ENCODE assay signal across 25 cellular contexts in the genomic region with DNA sequence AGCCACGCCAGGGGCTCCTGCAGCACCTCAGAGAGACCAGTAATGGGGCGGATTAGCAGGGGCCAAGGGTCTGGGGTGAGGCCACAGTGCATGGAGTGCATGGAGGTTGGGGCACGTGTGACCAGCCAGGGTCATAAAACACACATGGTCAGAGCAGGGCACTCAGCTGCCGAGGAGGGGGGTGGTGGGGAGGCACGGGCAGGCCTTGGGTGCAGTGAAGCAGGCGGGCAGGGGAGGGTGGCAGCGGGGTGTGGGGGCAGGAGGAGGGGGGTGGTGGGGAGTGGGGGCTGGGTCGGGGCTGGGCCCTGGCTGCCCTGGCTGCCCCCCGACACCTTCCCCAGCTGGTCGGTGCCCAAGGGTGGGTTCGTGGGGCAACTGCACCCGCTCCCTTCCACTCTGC. TPM values are rescaled to one million over a fixed set of nuclear protein-coding genes. Genes with fewer than 3 reads are reported as not detected.
"Had no signal": no experiment of that assay in that cellular context is flagged by ENCODE, and none has a peak within 500 bp of the region (broad histone marks: within the 10 kb centered on the region; RNA-seq: fewer than 3 reads in every experiment).

No MANE protein-coding gene starts in this region.

- H3K9me3 ChIP-seq: mucosa of descending colon, pancreas had no signal

- H3K4me3 Mint-ChIP-seq: mesothelial cell of epicardium; natural killer cell treated with Interleukin-12 subunit alpha and Interleukin-12 subunit beta and Interleukin-15 and Interleukin-18, amount 100 ng/mL, for 72 hours; stimulated activated naive CD8-positive, alpha-beta T cell treated with anti-CD3 and anti-CD28 coated beads, Interleukin-15, amount 100 ng/mL, for 72 hours; type B pancreatic cell had no signal

- H3K27me3 ChIP-seq: neural progenitor cell, pancreas had no signal

- H3K27ac ChIP-seq: dorsolateral prefrontal cortex, neural progenitor cell, pancreas, tibial artery had no signal

- DNase-seq: cerebellar nuclear complex; cortex of kidney; dorsolateral prefrontal cortex; effector CD4-positive, alpha-beta T cell; head of caudate nucleus; kidney; left lung; mesenchymal stem cell; mucosa of descending colon; naive B cell; occipital lobe; stimulated activated CD4-positive, alpha-beta T cell treated with anti-CD3 and anti-CD28 coated beads, Interleukin-12 subunit alpha, Interleukin-12 subunit beta, amount 100 ng/mL, for 4 hours; stimulated activated CD4-positive, alpha-beta T cell treated with anti-CD3 and anti-CD28 coated beads, Interleukin-1b, Interleukin-23, amount 100 ng/mL, for 48 hours; stimulated activated CD4-positive, alpha-beta T cell treated with anti-CD3 and anti-CD28 coated beads, Interleukin-4, amount 100 ng/mL, for 1 hour; stimulated activated CD8-positive, alpha-beta memory T cell treated with anti-CD3 and anti-CD28 coated beads, Interleukin-4, amount 100 ng/mL, for 48 hours; stimulated activated naive CD4-positive, alpha-beta T cell; stimulated activated naive CD8-positive, alpha-beta T cell treated with anti-CD3 and anti-CD28 coated beads, Interleukin-15, amount 100 ng/mL, for 72 hours; tibial artery had no signal

- H3K4me3 ChIP-seq: dorsolateral prefrontal cortex, left lung, mucosa of descending colon, neural progenitor cell, pancreas, smooth muscle cell, tibial artery had no signal

- H3K36me3 ChIP-seq: left lung, neural progenitor cell, pancreas, tibial artery had no signal

- H3K4me1 ChIP-seq: pancreas had no signal

- H3K36me3 Mint-ChIP-seq: natural killer cell treated with Interleukin-12 subunit alpha and Interleukin-12 subunit beta and Interleukin-15 and Interleukin-18, amount 100 ng/mL, for 72 hours; neural progenitor cell; type B pancreatic cell had no signal

- H3K27ac Mint-ChIP-seq: mesothelial cell of epicardium; naive B cell; natural killer cell treated with Interleukin-12 subunit alpha and Interleukin-12 subunit beta and Interleukin-15 and Interleukin-18, amount 100 ng/mL, for 72 hours; progenitor cell of endocrine pancreas; stimulated activated naive CD8-positive, alpha-beta T cell treated with anti-CD3 and anti-CD28 coated beads, Interleukin-15, amount 100 ng/mL, for 72 hours had no signal

- H3K9me3 Mint-ChIP-seq: natural killer cell treated with Interleukin-12 subunit alpha and Interleukin-12 subunit beta and Interleukin-15 and Interleukin-18, amount 100 ng/mL, for 72 hours; stimulated activated naive CD8-positive, alpha-beta T cell treated with anti-CD3 and anti-CD28 coated beads, Interleukin-15, amount 100 ng/mL, for 72 hours had no signal

RNA-seq across cellular contexts. Expression of a gene that starts 23.6 kb away (rescaled TPM):
- total RNA-seq: natural killer cell treated with Interleukin-12 subunit alpha and Interleukin-12 subunit beta and Interleukin-15 and Interleukin-18, amount 100 ng/mL, for 72 hours; progenitor cell of endocrine pancreas had no signal
